ENCODE assay signal across 18 cellular contexts in genomic region chr7:72098812-72099211, GRCh38.
DNase-seq lines count a peak whose midpoint lies in the region; ATAC-seq and TF ChIP-seq lines count a peak whose summit lies in the region.
"Had no signal": no experiment of that assay in that cellular context is flagged by ENCODE, and none has a peak within 500 bp of the region (broad histone marks: within the 10 kb centered on the region; RNA-seq: fewer than 3 reads in every experiment).

No MANE protein-coding gene starts in this region.

- peaks cover 8% of the 10 kb centered on the region for H3K36me3 Mint-ChIP-seq in nephron progenitor cell (ENCODE audit: low read depth)
- H3K36me3 Mint-ChIP-seq in endothelial cell (ENCODE audit: low read depth, unreplicated experiment): no peaks in the 10 kb centered on the region

- no peak overlapping the region for H3K4me3 Mint-ChIP-seq in nephron progenitor cell
- H3K4me3 Mint-ChIP-seq in endothelial cell (ENCODE audit: unreplicated experiment): no peak overlapping the region
- H3K4me3 Mint-ChIP-seq: activated CD4-positive, alpha-beta T cell treated with anti-CD3 and anti-CD28 coated beads for 36 hours had no signal

- no peaks in the 10 kb centered on the region for H3K27me3 Mint-ChIP-seq in nephron progenitor cell (ENCODE audit: low read depth, poor library complexity)
- peaks cover 8% of the 10 kb centered on the region for H3K27me3 Mint-ChIP-seq in endothelial cell (ENCODE audit: unreplicated experiment)
- H3K27me3 Mint-ChIP-seq: activated CD4-positive, alpha-beta T cell treated with anti-CD3 and anti-CD28 coated beads for 36 hours had no signal

- H3K4me1 Mint-ChIP-seq in nephron progenitor cell (peaks cover 7% of the 10 kb centered on the region), endothelial cell (ENCODE audit: unreplicated experiment) (no peaks in the 10 kb centered on the region)
- H3K4me1 Mint-ChIP-seq: activated CD4-positive, alpha-beta T cell treated with anti-CD3 and anti-CD28 coated beads for 36 hours had no signal

- peak overlapping the region; percentile 14; the same call in 1 of the 2 replicates for H3K4me3 ChIP-seq in AG10803 (ENCODE audit: low read length)
- H3K4me3 ChIP-seq: upper lobe of right lung had no signal

- DNase-seq in AG10803 (ENCODE audit: low read depth): peak; percentile 90
- DNase-seq in HT1080 (ENCODE audit: low read depth): peak; percentile 13
- DNase-seq in amniotic stem cell (lab: John Stamatoyannopoulos, UW): peak; percentile 45
- peak; percentile 19 for DNase-seq in nephron progenitor cell
- no peak for DNase-seq in endothelial cell (ENCODE audit: low spot score)
- DNase-seq in EL: no peak
- DNase-seq in activated naive CD4-positive, alpha-beta T cell treated with anti-CD3 and anti-CD28 coated beads, Interleukin-2, amount 50 U/mL, for 16 hours: no peak
- DNase-seq: activated CD4-positive, alpha-beta T cell treated with anti-CD3 and anti-CD28 coated beads for 36 hours; activated effector memory CD4-positive, alpha-beta T cell treated with anti-CD3 and anti-CD28 coated beads, Interleukin-2, amount 50 U/mL, for 16 hours; cerebellar nuclear complex; foreskin melanocyte; KG1; NCI-H1092 treated with DMSO at 0.1 percent for 48 hours; NCI-H748 treated with DMSO at 0.1 percent for 48 hours; stimulated activated naive CD8-positive, alpha-beta T cell treated with anti-CD3 and anti-CD28 coated beads, Interleukin-15, Interleukin-2, amounts not matched to agents 100 U/mL and 50 U/mL, for 24 hours; upper lobe of right lung had no signal

- TF ChIP-seq CTCF in AG10803 (conservative IDR thresholded peaks at IDR 0.05; ENCODE audit: low read length): no peak
- no peak for TF ChIP-seq CTCF in nephron progenitor cell (IDR thresholded peaks at IDR 0.05)
- no peak for TF ChIP-seq CTCF in endothelial cell (IDR thresholded peaks at IDR 0.05; ENCODE audit: unreplicated experiment)

- no peak overlapping the region for H3K27ac Mint-ChIP-seq in nephron progenitor cell
- no peak overlapping the region for H3K27ac Mint-ChIP-seq in endothelial cell (ENCODE audit: unreplicated experiment)
- H3K27ac Mint-ChIP-seq: activated CD4-positive, alpha-beta T cell treated with anti-CD3 and anti-CD28 coated beads for 36 hours had no signal

- no peak for ATAC-seq in HG03039 (IDR thresholded peaks at IDR 0.05; ENCODE audit: unreplicated experiment)
- ATAC-seq: activated CD4-positive, alpha-beta T cell treated with anti-CD3 and anti-CD28 coated beads for 36 hours; Panc1; stimulated activated naive CD8-positive, alpha-beta T cell treated with anti-CD3 and anti-CD28 coated beads, Interleukin-15, Interleukin-2, amounts not matched to agents 100 U/mL and 50 U/mL, for 24 hours; upper lobe of right lung had no signal

- no peaks in the 10 kb centered on the region for H3K9me3 Mint-ChIP-seq in nephron progenitor cell
- H3K9me3 Mint-ChIP-seq in endothelial cell (ENCODE audit: unreplicated experiment): peaks cover 2% of the 10 kb centered on the region

Comparison
In these comparisons a context has a peak if more than half of its experiments do, and no peak if none do; other contexts are left out.
1. DNase-seq: peak in AG10803 (single experiment), HT1080 (single experiment), amniotic stem cell (single experiment) and nephron progenitor cell (single experiment); none in endothelial cell (single experiment), EL (single experiment) and activated naive CD4-positive, alpha-beta T cell treated with anti-CD3 and anti-CD28 coated beads, Interleukin-2, amount 50 U/mL, for 16 hours (single experiment).